ENCODE assay signal across 11 cellular contexts in the genomic region with DNA sequence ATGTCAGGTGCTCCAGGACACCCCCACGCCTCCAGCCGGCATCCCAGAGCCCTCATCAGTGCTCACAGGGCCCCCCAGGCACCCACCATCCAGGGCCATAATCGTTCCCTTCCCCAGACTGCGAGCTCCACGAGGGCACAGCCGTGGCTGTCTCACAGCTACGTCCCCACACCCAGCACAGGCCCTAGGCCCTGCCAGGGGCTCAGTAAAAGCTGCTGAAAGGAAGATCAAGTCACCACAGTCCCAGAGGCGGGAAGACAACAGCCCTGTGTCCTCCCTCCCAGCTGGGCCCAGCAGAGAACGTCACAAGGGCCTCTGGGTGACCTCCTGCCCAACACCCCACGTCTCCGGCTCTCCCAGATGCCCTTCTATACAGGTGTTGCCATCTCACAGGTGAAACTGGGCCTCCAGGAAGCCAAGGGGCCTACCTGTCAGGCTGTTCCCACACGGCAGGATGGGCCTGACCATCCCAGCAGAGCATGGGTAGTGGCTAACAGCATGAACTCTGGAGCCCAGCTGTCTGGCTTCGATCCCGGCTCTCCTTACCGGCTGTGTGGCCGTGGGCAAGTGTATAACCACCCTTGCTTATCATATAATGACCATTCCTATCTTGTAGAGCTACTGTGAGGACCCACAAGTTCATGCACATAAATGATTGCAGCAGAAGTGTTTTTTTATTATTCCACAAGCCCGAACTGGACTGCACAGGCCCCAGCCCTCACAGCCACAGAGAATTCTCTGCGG. TPM values are rescaled to one million over a fixed set of nuclear protein-coding genes. Genes with fewer than 3 reads are reported as not detected.
DNase-seq lines count a peak whose midpoint lies in the region; ATAC-seq and TF ChIP-seq lines count a peak whose summit lies in the region.
"Had no signal": no experiment of that assay in that cellular context is flagged by ENCODE, and none has a peak within 500 bp of the region (broad histone marks: within the 10 kb centered on the region; RNA-seq: fewer than 3 reads in every experiment).

No MANE protein-coding gene starts in this region.

- peaks cover 40% of the 10 kb centered on the region for H3K4me1 Mint-ChIP-seq in activated T-cell treated with anti-CD3 and anti-CD28 coated beads, Interleukin-2, amount 50 U/mL, for 24 hours (ENCODE audit: low read depth)
- peaks cover 37% of the 10 kb centered on the region for H3K4me1 Mint-ChIP-seq in neural crest cell

- no peaks in the 10 kb centered on the region for H3K36me3 Mint-ChIP-seq in activated T-cell treated with anti-CD3 and anti-CD28 coated beads, Interleukin-2, amount 50 U/mL, for 24 hours (ENCODE audit: low read depth)
- no peaks in the 10 kb centered on the region for H3K36me3 Mint-ChIP-seq in neural crest cell (ENCODE audit: low read depth)

- no peaks in the 10 kb centered on the region for H3K36me3 ChIP-seq in upper lobe of right lung

- H3K27ac Mint-ChIP-seq in activated T-cell treated with anti-CD3 and anti-CD28 coated beads, Interleukin-2, amount 50 U/mL, for 24 hours: peak overlapping the region; percentile 72
- peak overlapping the region; percentile 97 for H3K27ac Mint-ChIP-seq in neural crest cell (ENCODE audit: unreplicated experiment)

- peak overlapping the region; percentile 6 for H3K27ac ChIP-seq in epithelial cell of prostate
- H3K27ac ChIP-seq in upper lobe of right lung: peak overlapping the region; percentile 24

- H3K4me1 ChIP-seq in upper lobe of right lung: peaks cover 42% of the 10 kb centered on the region

- DNase-seq in activated T-cell treated with anti-CD3 and anti-CD28 coated beads, Interleukin-2, amount 50 U/mL, for 24 hours: peak; percentile 25
- no peak for DNase-seq in activated T-cell treated with anti-CD3 and anti-CD28 coated beads, Interleukin-2, amount 50 U/mL, for 48 hours
- DNase-seq in epithelial cell of prostate (ENCODE audit: low read depth, low spot score): no peak
- DNase-seq in neural crest cell (ENCODE audit: low read depth, low spot score): no peak
- DNase-seq in upper lobe of right lung: peak; percentile 61
- no peak for DNase-seq in DMS114 treated with DMSO at 0.1 percent for 48 hours (lab: John Stamatoyannopoulos, UW; ENCODE audit: unreplicated experiment)
- no peak for DNase-seq in activated CD4-positive, alpha-beta T cell treated with anti-CD3 and anti-CD28 coated beads, Interleukin-2, amount 50 U/mL, for 1 hour
- DNase-seq: NCI-H2029; stimulated activated CD4-positive, alpha-beta T cell treated with anti-CD3 and anti-CD28 coated beads, Interleukin-1b, Interleukin-23, amount 100 ng/mL, for 48 hours; stimulated activated naive CD8-positive, alpha-beta T cell treated with anti-CD3 and anti-CD28 coated beads, Interleukin-15, Interleukin-2, amounts not matched to agents 100 U/mL and 50 U/mL, for 24 hours had no signal

- H3K4me3 Mint-ChIP-seq in activated T-cell treated with anti-CD3 and anti-CD28 coated beads, Interleukin-2, amount 50 U/mL, for 24 hours: no peak overlapping the region
- peak overlapping the region; percentile 72 for H3K4me3 Mint-ChIP-seq in neural crest cell

- TF ChIP-seq CTCF in neural crest cell (conservative IDR thresholded peaks at IDR 0.05) (no peak), upper lobe of right lung (IDR thresholded peaks at IDR 0.05) (no peak)

- intact Hi-C loops in upper lobe of right lung (cut with DNase I): no loop called here

- no peaks in the 10 kb centered on the region for H3K9me3 ChIP-seq in upper lobe of right lung

- ATAC-seq in upper lobe of right lung (no peak), GM18858 (IDR thresholded peaks at IDR 0.05; ENCODE audit: unreplicated experiment) (no peak)
- ATAC-seq: stimulated activated naive CD8-positive, alpha-beta T cell treated with anti-CD3 and anti-CD28 coated beads, Interleukin-15, Interleukin-2, amounts not matched to agents 100 U/mL and 50 U/mL, for 24 hours had no signal

- no peaks in the 10 kb centered on the region for H3K27me3 Mint-ChIP-seq in activated T-cell treated with anti-CD3 and anti-CD28 coated beads, Interleukin-2, amount 50 U/mL, for 24 hours
- H3K27me3 Mint-ChIP-seq in neural crest cell (ENCODE audit: low read depth): no peaks in the 10 kb centered on the region

- no peak overlapping the region for H3K4me3 ChIP-seq in upper lobe of right lung

- no peaks in the 10 kb centered on the region for H3K27me3 ChIP-seq in upper lobe of right lung

- no peaks in the 10 kb centered on the region for H3K9me3 Mint-ChIP-seq in activated T-cell treated with anti-CD3 and anti-CD28 coated beads, Interleukin-2, amount 50 U/mL, for 24 hours
- no peaks in the 10 kb centered on the region for H3K9me3 Mint-ChIP-seq in neural crest cell

RNA-seq across cellular contexts. Expression of gene ARL2BP, which starts 18.0 kb away (rescaled TPM):
- total RNA-seq in neural crest cell: 62.6 and 63.9 TPM in 2 replicates
- 60.0 TPM for total RNA-seq in upper lobe of right lung

RNA-seq across cellular contexts. Expression of gene PLLP, which starts 21.5 kb away (rescaled TPM):
- 0.79 and 0.84 TPM in 2 replicates for total RNA-seq in neural crest cell
- total RNA-seq in upper lobe of right lung: 104 TPM

Comparison
In these comparisons a context has a peak if more than half of its experiments do, and no peak if none do; other contexts are left out.
1. DNase-seq: peak in activated T-cell treated with anti-CD3 and anti-CD28 coated beads, Interleukin-2, amount 50 U/mL, for 24 hours (single experiment) and upper lobe of right lung (single experiment); none in activated T-cell treated with anti-CD3 and anti-CD28 coated beads, Interleukin-2, amount 50 U/mL, for 48 hours (0 of 2), epithelial cell of prostate (single experiment), neural crest cell (single experiment), DMS114 treated with DMSO at 0.1 percent for 48 hours (single experiment) and activated CD4-positive, alpha-beta T cell treated with anti-CD3 and anti-CD28 coated beads, Interleukin-2, amount 50 U/mL, for 1 hour (single experiment).
2. RNA of gene PLLP, which starts 21.5 kb away (total RNA-seq): 104 TPM in upper lobe of right lung (single experiment); 0.79 to 0.84 TPM in neural crest cell; every median in the first group is over 10 times any median in the second.